Comparison of ENCODE assay signal across 1 cellular context in genomic region chr1:43493661-43494450, GRCh38.
TF ChIP-seq lines count a peak whose summit lies in the region.

No MANE protein-coding gene starts in this region.

TF ChIP-seq in HepG2, 621 proteins besides CTCF, POLR2A, EP300 and RAD21 (continued from another document and continues in another):
- TF ChIP-seq, protein P1, sequence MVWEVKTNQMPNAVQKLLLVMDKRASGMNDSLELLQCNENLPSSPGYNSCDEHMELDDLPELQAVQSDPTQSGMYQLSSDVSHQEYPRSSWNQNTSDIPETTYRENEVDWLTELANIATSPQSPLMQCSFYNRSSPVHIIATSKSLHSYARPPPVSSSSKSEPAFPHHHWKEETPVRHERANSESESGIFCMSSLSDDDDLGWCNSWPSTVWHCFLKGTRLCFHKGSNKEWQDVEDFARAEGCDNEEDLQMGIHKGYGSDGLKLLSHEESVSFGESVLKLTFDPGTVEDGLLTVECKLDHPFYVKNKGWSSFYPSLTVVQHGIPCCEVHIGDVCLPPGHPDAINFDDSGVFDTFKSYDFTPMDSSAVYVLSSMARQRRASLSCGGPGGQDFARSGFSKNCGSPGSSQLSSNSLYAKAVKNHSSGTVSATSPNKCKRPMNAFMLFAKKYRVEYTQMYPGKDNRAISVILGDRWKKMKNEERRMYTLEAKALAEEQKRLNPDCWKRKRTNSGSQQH (CRISPR knock-in tag; IDR thresholded peaks at IDR 0.05; ENCODE audit: low read depth) = no peak
- TF ChIP-seq THAP11 (CRISPR knock-in tag; IDR thresholded peaks at IDR 0.05) (no peak), ZNF24 (IDR thresholded peaks at IDR 0.05) (no peak), AFF4 (CRISPR knock-in tag; IDR thresholded peaks at IDR 0.05) (no peak), MAZ (IDR thresholded peaks at IDR 0.05; ENCODE audit: borderline replicate concordance, low read depth, low read length) (no peak), MAZ (CRISPR knock-in tag; IDR thresholded peaks at IDR 0.05; ENCODE audit: low read depth) (no peak), MED8 (CRISPR knock-in tag; IDR thresholded peaks at IDR 0.05; ENCODE audit: insufficient replicate concordance) (no peak), HMGA1 (CRISPR knock-in tag; conservative IDR thresholded peaks at IDR 0.05) (no peak), CREM (IDR thresholded peaks at IDR 0.05) (no peak), CREM (CRISPR knock-in tag; IDR thresholded peaks at IDR 0.05) (no peak), ZNF790 (CRISPR knock-in tag; IDR thresholded peaks at IDR 0.05; ENCODE audit: borderline replicate concordance) (no peak), ZIK1 (CRISPR knock-in tag; IDR thresholded peaks at IDR 0.05; ENCODE audit: borderline replicate concordance, low read depth) (no peak), ARNTL (CRISPR knock-in tag; IDR thresholded peaks at IDR 0.05) (no peak), RFX5 (IDR thresholded peaks at IDR 0.05; ENCODE audit: low read depth, low read length) (no peak), WIZ (CRISPR knock-in tag; IDR thresholded peaks at IDR 0.05) (no peak), SOX6 (IDR thresholded peaks at IDR 0.05) (no peak), SOX6 (CRISPR knock-in tag; IDR thresholded peaks at IDR 0.05) (0 out of 2 replicates have a peak, but pooled peaks have one; percentile 29), ZNF34 (CRISPR knock-in tag; IDR thresholded peaks at IDR 0.05; ENCODE audit: borderline replicate concordance) (no peak), TAF15 (IDR thresholded peaks at IDR 0.05; ENCODE audit: low read depth, low read length, poor library complexity, severe bottlenecking) (no peak), ZNF333 (CRISPR knock-in tag; IDR thresholded peaks at IDR 0.05; ENCODE audit: borderline replicate concordance) (no peak), ZNF503 (CRISPR knock-in tag; IDR thresholded peaks at IDR 0.05) (no peak), BCLAF1 (IDR thresholded peaks at IDR 0.05) (no peak), REXO4 (CRISPR knock-in tag; IDR thresholded peaks at IDR 0.05; ENCODE audit: borderline replicate concordance) (no peak), PAX8 (CRISPR knock-in tag; IDR thresholded peaks at IDR 0.05; ENCODE audit: borderline replicate concordance) (no peak), GMEB1 (CRISPR knock-in tag; IDR thresholded peaks at IDR 0.05; ENCODE audit: borderline replicate concordance) (no peak), GTF2F1 (IDR thresholded peaks at IDR 0.05; ENCODE audit: low read length) (no peak), ZNF546 (CRISPR knock-in tag; conservative IDR thresholded peaks at IDR 0.05) (no peak), KDM5B (CRISPR knock-in tag; IDR thresholded peaks at IDR 0.05; ENCODE audit: borderline replicate concordance) (no peak), MTA1 (CRISPR knock-in tag; IDR thresholded peaks at IDR 0.05; ENCODE audit: borderline replicate concordance) (no peak), REPIN1 (CRISPR knock-in tag; IDR thresholded peaks at IDR 0.05; ENCODE audit: borderline replicate concordance, low read depth) (no peak), ETS1 (CRISPR knock-in tag; IDR thresholded peaks at IDR 0.05) (no peak), TRIM24 (CRISPR knock-in tag; IDR thresholded peaks at IDR 0.05) (no peak), SALL2 (CRISPR knock-in tag; IDR thresholded peaks at IDR 0.05) (no peak), FOXK1 (CRISPR knock-in tag; IDR thresholded peaks at IDR 0.05; ENCODE audit: borderline replicate concordance, low read depth) (0 out of 2 replicates have a peak, but pooled peaks have one; percentile 38), IRF1 (CRISPR knock-in tag; IDR thresholded peaks at IDR 0.05; ENCODE audit: low read depth) (no peak), SMAD1 (CRISPR knock-in tag; IDR thresholded peaks at IDR 0.05; ENCODE audit: borderline replicate concordance, low read depth) (no peak), KAT2B (IDR thresholded peaks at IDR 0.05; ENCODE audit: borderline replicate concordance, low read depth, low read length) (no peak), ARHGAP35 (CRISPR knock-in tag; IDR thresholded peaks at IDR 0.05; ENCODE audit: borderline replicate concordance) (no peak), ZNF562 (CRISPR knock-in tag; IDR thresholded peaks at IDR 0.05; ENCODE audit: borderline replicate concordance) (no peak), ATF4 (CRISPR knock-in tag; IDR thresholded peaks at IDR 0.05) (no peak), MED1 (CRISPR knock-in tag; IDR thresholded peaks at IDR 0.05) (peak; percentile 27), PPARG (CRISPR knock-in tag; conservative IDR thresholded peaks at IDR 0.05) (peak; percentile 91), NBN (conservative IDR thresholded peaks at IDR 0.05) (no peak), ZNF12 (CRISPR knock-in tag; IDR thresholded peaks at IDR 0.05) (no peak), SAP130 (CRISPR knock-in tag; IDR thresholded peaks at IDR 0.05; ENCODE audit: low read depth) (0 out of 2 replicates have a peak, but pooled peaks have one; percentile 34), ZNF256 (CRISPR knock-in tag; conservative IDR thresholded peaks at IDR 0.05) (no peak), NCOA2 (CRISPR knock-in tag; IDR thresholded peaks at IDR 0.05) (no peak), ZNF569 (CRISPR knock-in tag; IDR thresholded peaks at IDR 0.05; ENCODE audit: borderline replicate concordance) (no peak), TARDBP (CRISPR knock-in tag; IDR thresholded peaks at IDR 0.05) (no peak), CHD4 (IDR thresholded peaks at IDR 0.05; ENCODE audit: borderline replicate concordance, low read length) (no peak), ZNF772 (CRISPR knock-in tag; IDR thresholded peaks at IDR 0.05) (no peak), ZNF20 (CRISPR knock-in tag; IDR thresholded peaks at IDR 0.05) (no peak), ZNF510 (CRISPR knock-in tag; IDR thresholded peaks at IDR 0.05; ENCODE audit: low read depth) (no peak), SKI (IDR thresholded peaks at IDR 0.05; ENCODE audit: partially characterized antibody) (no peak), PHF21A (CRISPR knock-in tag; IDR thresholded peaks at IDR 0.05) (no peak), NFIB (CRISPR knock-in tag; IDR thresholded peaks at IDR 0.05; ENCODE audit: borderline replicate concordance) (no peak), ZNF768 (CRISPR knock-in tag; IDR thresholded peaks at IDR 0.05) (no peak), ZNF577 (CRISPR knock-in tag; IDR thresholded peaks at IDR 0.05; ENCODE audit: borderline replicate concordance, low read depth) (no peak), SP2 (CRISPR knock-in tag; IDR thresholded peaks at IDR 0.05) (no peak), HNF4A (CRISPR knock-in tag; IDR thresholded peaks at IDR 0.05) (peak; percentile 64), DR1 (CRISPR knock-in tag; IDR thresholded peaks at IDR 0.05) (no peak), ZSCAN30 (CRISPR knock-in tag; IDR thresholded peaks at IDR 0.05) (no peak), ZKSCAN8 (CRISPR knock-in tag; IDR thresholded peaks at IDR 0.05; ENCODE audit: borderline replicate concordance) (no peak), TCF7 (IDR thresholded peaks at IDR 0.05; ENCODE audit: low read depth) (no peak), HDAC2 (CRISPR knock-in tag; IDR thresholded peaks at IDR 0.05) (0 out of 2 replicates have a peak, but pooled peaks have one; percentile 23), KDM3A (CRISPR knock-in tag; IDR thresholded peaks at IDR 0.05; ENCODE audit: low read depth) (no peak), ZNF350 (CRISPR knock-in tag; IDR thresholded peaks at IDR 0.05; ENCODE audit: borderline replicate concordance, low read depth) (no peak), EZH2 (conservative IDR thresholded peaks at IDR 0.05; ENCODE audit: low read depth, low read length) (no peak), MYNN (CRISPR knock-in tag; IDR thresholded peaks at IDR 0.05; ENCODE audit: low read depth) (no peak)
